8 cellular contexts compared by ENCODE assay signal in genomic region chr11:1382831-1383607, GRCh38. TPM values are rescaled to one million over a fixed set of nuclear protein-coding genes. Genes with fewer than 3 reads are reported as not detected.
DNase-seq lines count a peak whose midpoint lies in the region; ATAC-seq lines count a peak whose summit lies in the region.

No MANE protein-coding gene starts in this region.

- H3K27ac ChIP-seq in CD8-positive, alpha-beta memory T cell (ENCODE audit: low read depth, low read length): peak overlapping the region; percentile 69
- H3K27ac ChIP-seq in angular gyrus (ENCODE audit: low read depth, low read length) (peak overlapping the region; percentile 64), urinary bladder (ENCODE audit: low read depth) (peak overlapping the region; percentile 91)

- peak overlapping the region; percentile 80 to 98 (median 90) for H3K27ac Mint-ChIP-seq in CD8-positive, alpha-beta memory T cell

- peak; percentile 79 for ATAC-seq in GM21576 (IDR thresholded peaks at IDR 0.05; ENCODE audit: unreplicated experiment)

- H3K4me1 Mint-ChIP-seq in CD8-positive, alpha-beta memory T cell: peaks cover 4 to 24% (median 6%) of the 10 kb centered on the region in 3 donors

- H3K9me3 ChIP-seq in CD8-positive, alpha-beta memory T cell (ENCODE audit: low read length): no peaks in the 10 kb centered on the region
- no peaks in the 10 kb centered on the region for H3K9me3 ChIP-seq in MG63

- peak; percentile 71 to 85 (median 74) for DNase-seq in CD8-positive, alpha-beta memory T cell
- DNase-seq in MG63 (peak; percentile 75), T-helper 1 cell (peak; percentile 58 to 80 (median 72)), hepatic stellate cell (ENCODE audit: low spot score) (peak; percentile 82), putamen (ENCODE audit: low spot score) (peak; percentile 60)

- H3K27me3 Mint-ChIP-seq in CD8-positive, alpha-beta memory T cell: no peaks in the 10 kb centered on the region

- peak overlapping the region; percentile 62 for H3K4me3 ChIP-seq in CD8-positive, alpha-beta memory T cell (ENCODE audit: low read length)
- peak overlapping the region; percentile 56 for H3K4me3 ChIP-seq in MG63
- peak overlapping the region; percentile 41 for H3K4me3 ChIP-seq in urinary bladder (ENCODE audit: low read depth, low read length)

- no peaks in the 10 kb centered on the region for H3K9me3 Mint-ChIP-seq in CD8-positive, alpha-beta memory T cell

- POLR2A ChIA-PET in CD8-positive, alpha-beta memory T cell (lab: Charles Lee): interaction anchor here (0.7 to 1.6 kb wide), 3 partner anchors 48 to 74 kb away, joined by 3 to 6 read pairs (median 4); partner anchors contain the start of gene TOLLIP

- peak overlapping the region; percentile 74 to 86 (median 78) for H3K4me3 Mint-ChIP-seq in CD8-positive, alpha-beta memory T cell

- CTCF ChIA-PET in CD8-positive, alpha-beta memory T cell (lab: Charles Lee): no interaction called here

- H3K36me3 Mint-ChIP-seq in CD8-positive, alpha-beta memory T cell: no peaks in the 10 kb centered on the region

- no peaks in the 10 kb centered on the region for H3K27me3 ChIP-seq in CD8-positive, alpha-beta memory T cell (ENCODE audit: insufficient read depth, low read length, poor library complexity, severe bottlenecking)
- peaks cover 18% of the 10 kb centered on the region for H3K27me3 ChIP-seq in MG63

- peaks cover 3% of the 10 kb centered on the region for H3K4me1 ChIP-seq in CD8-positive, alpha-beta memory T cell (ENCODE audit: insufficient read depth, low read length)
- no peaks in the 10 kb centered on the region for H3K4me1 ChIP-seq in urinary bladder (ENCODE audit: insufficient read depth)

- H3K36me3 ChIP-seq in CD8-positive, alpha-beta memory T cell (ENCODE audit: insufficient read depth, low read length): no peaks in the 10 kb centered on the region
- no peaks in the 10 kb centered on the region for H3K36me3 ChIP-seq in MG63
- no peaks in the 10 kb centered on the region for H3K36me3 ChIP-seq in urinary bladder (ENCODE audit: insufficient read depth)

- WGBS in urinary bladder: 1% methylated on average over 56 of the region's 56 CpGs

RNA-seq across cellular contexts. Expression of gene BRSK2, which starts 6.7 kb away (rescaled TPM):
- total RNA-seq in CD8-positive, alpha-beta memory T cell: under 1 TPM; 0.35 to 0.59 TPM
- 0.23 TPM for polyA plus RNA-seq in CD8-positive, alpha-beta memory T cell
- 4.7 and 6.9 TPM in 2 replicates for total RNA-seq in MG63 (2014; rRNA removed; shearing (Covaris generic); ENCODE audit: low replicate concordance)
- 3.0 TPM for total RNA-seq in urinary bladder
- 2.6 TPM for polyA plus RNA-seq in urinary bladder

Comparison
In these comparisons a context has a peak if more than half of its experiments do, and no peak if none do; other contexts are left out.
1. Peak in every context shown above with its lines: DNase-seq, ATAC-seq, H3K4me3 ChIP-seq and H3K27ac ChIP-seq.